ENCODE assay signal across 9 cellular contexts in the genomic region with DNA sequence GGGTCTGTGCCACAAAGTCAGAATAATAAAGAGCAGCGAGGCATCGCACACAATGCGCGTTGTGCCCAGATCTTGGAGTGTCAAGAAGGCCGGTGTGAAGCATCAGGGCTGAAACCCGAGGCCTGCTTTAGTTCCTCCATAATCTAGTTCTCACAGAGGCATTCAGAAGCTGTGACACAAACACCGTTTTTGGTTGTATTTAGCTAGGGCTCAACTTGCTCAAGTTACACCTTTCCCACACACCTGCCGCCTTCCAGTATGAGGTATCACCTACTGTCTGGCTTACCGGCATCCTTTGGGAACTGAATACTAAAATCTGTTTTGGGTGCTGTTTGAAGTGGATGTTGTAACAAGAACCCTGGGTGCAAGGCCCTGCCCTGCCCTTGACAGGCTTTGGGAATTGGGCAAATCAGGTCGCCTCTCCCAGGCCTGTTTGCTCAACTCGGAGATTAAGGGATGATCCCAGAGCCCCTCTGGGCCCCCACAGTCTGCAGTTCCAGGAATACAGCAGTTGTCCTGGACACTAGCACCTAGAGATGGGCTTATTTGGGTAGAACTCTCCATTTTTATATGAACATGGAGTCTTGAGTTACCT. TPM values are rescaled to one million over a fixed set of nuclear protein-coding genes. Genes with fewer than 3 reads are reported as not detected.
DNase-seq lines count a peak whose midpoint lies in the region; ATAC-seq and TF ChIP-seq lines count a peak whose summit lies in the region.
"Had no signal": no experiment of that assay in that cellular context is flagged by ENCODE, and none has a peak within 500 bp of the region (broad histone marks: within the 10 kb centered on the region; RNA-seq: fewer than 3 reads in every experiment).

No MANE protein-coding gene starts in this region.

- no peaks in the 10 kb centered on the region for H3K9me3 ChIP-seq in right lobe of liver
- no peaks in the 10 kb centered on the region for H3K9me3 ChIP-seq in testis

- no peak for ATAC-seq in right lobe of liver
- no peak for ATAC-seq in GM21390 (IDR thresholded peaks at IDR 0.05; ENCODE audit: unreplicated experiment)

- peak overlapping the region; percentile 52 for H3K4me3 Mint-ChIP-seq in T-helper 2 cell treated with Interferon-gamma antibody and Interleukin-4, amounts not matched to agents 5 μg/mL and 100 μg/mL, for 36 hours

- H3K27ac ChIP-seq in adipose tissue (ENCODE audit: low read depth, low read length) = peak overlapping the region; percentile 89
- H3K27ac ChIP-seq in right lobe of liver = peak overlapping the region; percentile 13 to 57 (median 56)
- peak overlapping the region; percentile 69 to 85 for H3K27ac ChIP-seq in testis

- intact Hi-C loops in right lobe of liver (cut with DNase I) = no loop called here
- intact Hi-C loops in testis (cut with DNase I; ENCODE audit: low total_unique reads) = no loop called here

- TF ChIP-seq POLR2A in right lobe of liver (IDR thresholded peaks at IDR 0.05) (no peak), testis (IDR thresholded peaks at IDR 0.05) (no peak)

- peaks cover 0 to 44% (median 15%) of the 10 kb centered on the region in 4 donors for H3K4me1 ChIP-seq in right lobe of liver
- H3K4me1 ChIP-seq in testis = peaks cover 69% of the 10 kb centered on the region

- peaks cover 61% of the 10 kb centered on the region for H3K4me1 Mint-ChIP-seq in T-helper 2 cell treated with Interferon-gamma antibody and Interleukin-4, amounts not matched to agents 5 μg/mL and 100 μg/mL, for 36 hours (ENCODE audit: low read depth)

- no peaks in the 10 kb centered on the region for H3K27me3 Mint-ChIP-seq in T-helper 2 cell treated with Interferon-gamma antibody and Interleukin-4, amounts not matched to agents 5 μg/mL and 100 μg/mL, for 36 hours (ENCODE audit: low read depth)

- TF ChIP-seq CTCF in right lobe of liver (IDR thresholded peaks at IDR 0.05) (no peak), testis (IDR thresholded peaks at IDR 0.05) (no peak)

- no peaks in the 10 kb centered on the region for H3K27me3 ChIP-seq in right lobe of liver
- H3K27me3 ChIP-seq in testis = no peaks in the 10 kb centered on the region

- no peak for DNase-seq in T-helper 2 cell treated with Interferon-gamma antibody and Interleukin-4, amounts not matched to agents 5 μg/mL and 100 μg/mL, for 36 hours (ENCODE audit: low spot score)
- DNase-seq in T-helper 2 cell = no peak
- DNase-seq in right lobe of liver = peak in 2 of 3 donors; percentile 26 to 69
- DNase-seq in testis = no peak
- DNase-seq in stimulated activated CD4-positive, alpha-beta T cell treated with anti-CD3 and anti-CD28 coated beads, Interleukin-12 subunit alpha, Interleukin-12 subunit beta, amount 100 ng/mL, for 4 hours = no peak
- no peak for DNase-seq in T1000 (lab: John Stamatoyannopoulos, UW)

- H3K4me3 ChIP-seq in right lobe of liver (no peak overlapping the region), testis (no peak overlapping the region)

- no peaks in the 10 kb centered on the region for H3K36me3 ChIP-seq in right lobe of liver
- no peaks in the 10 kb centered on the region for H3K36me3 ChIP-seq in testis (ENCODE audit: low read depth, missing control alignments)

- peaks cover 9% of the 10 kb centered on the region for H3K36me3 Mint-ChIP-seq in T-helper 2 cell treated with Interferon-gamma antibody and Interleukin-4, amounts not matched to agents 5 μg/mL and 100 μg/mL, for 36 hours (ENCODE audit: low read depth)

- 84 to 90% (median 84%) methylated on average over 11 of the region's 11 CpGs for WGBS in adipose tissue, 3 donors
- 56% methylated on average over 8 of the region's 11 CpGs for WGBS in right lobe of liver (ENCODE audit: insufficient coverage, low coverage, low lambda C conversion rate, missing lambda C conversion rate)
- 77 to 85% methylated on average over 10 to 11 of the region's 11 CpGs for WGBS in testis, 2 donors

- H3K9me3 Mint-ChIP-seq in T-helper 2 cell treated with Interferon-gamma antibody and Interleukin-4, amounts not matched to agents 5 μg/mL and 100 μg/mL, for 36 hours = no peaks in the 10 kb centered on the region

- H3K27ac Mint-ChIP-seq in T-helper 2 cell treated with Interferon-gamma antibody and Interleukin-4, amounts not matched to agents 5 μg/mL and 100 μg/mL, for 36 hours = peak overlapping the region; percentile 85

RNA-seq across cellular contexts. Expression of a gene that starts 27.0 kb away (rescaled TPM):
- 100 to 1,000 TPM in 1 of 3 donors, 10 to 100 TPM in 2; 40.4 to 129 (median 61.0) TPM for polyA plus RNA-seq in adipose tissue
- total RNA-seq in right lobe of liver = 10 to 100 TPM; 21.2 to 81.5 (median 53.3) TPM
- total RNA-seq in testis = 10 to 100 TPM; 19.1 to 21.1 TPM
- polyA plus RNA-seq in testis (ENCODE audit: insufficient read depth, low read depth, low replicate concordance) = 15.0 TPM

RNA-seq across cellular contexts. Expression of a gene that starts 27.9 kb away (rescaled TPM):
- polyA plus RNA-seq in adipose tissue = 1 to 10 TPM; 4.8 to 6.6 (median 5.1) TPM
- total RNA-seq in right lobe of liver = 1 to 10 TPM; 3.9 to 6.8 (median 5.7) TPM
- total RNA-seq in testis = 10 to 100 TPM; 18.5 to 19.4 TPM
- 25.1 TPM for polyA plus RNA-seq in testis (ENCODE audit: insufficient read depth, low read depth, low replicate concordance)

RNA-seq across cellular contexts. Expression of a gene that starts 32.5 kb away (rescaled TPM):
- polyA plus RNA-seq in adipose tissue = 10 to 100 TPM; 36.1 to 63.9 (median 39.9) TPM
- 10 to 100 TPM; 27.2 to 67.2 (median 30.5) TPM for total RNA-seq in right lobe of liver
- total RNA-seq in testis = 10 to 100 TPM; 95.8 to 96.4 TPM
- polyA plus RNA-seq in testis (ENCODE audit: insufficient read depth, low read depth, low replicate concordance) = 53.1 TPM

RNA-seq across cellular contexts. Expression of a gene that starts 54.2 kb away (rescaled TPM):
- 10 to 100 TPM in 1 of 3 donors, 1 to 10 TPM in 2; 5.9 to 15.6 (median 9.5) TPM for polyA plus RNA-seq in adipose tissue
- total RNA-seq in right lobe of liver = 10 to 100 TPM in 4 of 6 experiments, 1 to 10 TPM in 2; 2.7 to 81.8 (median 18.1) TPM
- total RNA-seq in testis = not detected
- 2.2 TPM for polyA plus RNA-seq in testis (ENCODE audit: insufficient read depth, low read depth, low replicate concordance)
- total RNA-seq: pulmonary artery endothelial cell had no signal

Comparison
In these comparisons a context has a peak if more than half of its experiments do, and no peak if none do; other contexts are left out.
1. DNase-seq: peak in right lobe of liver (2 of 3); none in T-helper 2 cell treated with Interferon-gamma antibody and Interleukin-4, amounts not matched to agents 5 μg/mL and 100 μg/mL, for 36 hours (single experiment), T-helper 2 cell (0 of 5), testis (single experiment), stimulated activated CD4-positive, alpha-beta T cell treated with anti-CD3 and anti-CD28 coated beads, Interleukin-12 subunit alpha, Interleukin-12 subunit beta, amount 100 ng/mL, for 4 hours (single experiment) and T1000 (single experiment).
2. Peak in every context shown above with its lines, with median percentiles within 50 percentile points of each other: H3K27ac ChIP-seq.